ENCODE assay signal across 23 cellular contexts in genomic region chr1:75124510-75124909, GRCh38. TPM values are rescaled to one million over a fixed set of nuclear protein-coding genes. Genes with fewer than 3 reads are reported as not detected.
DNase-seq lines count a peak whose midpoint lies in the region; ATAC-seq, FAIRE-seq and TF ChIP-seq lines count a peak whose summit lies in the region.
"Had no signal": no experiment of that assay in that cellular context is flagged by ENCODE, and none has a peak within 500 bp of the region (broad histone marks: within the 10 kb centered on the region; RNA-seq: fewer than 3 reads in every experiment).

No MANE protein-coding gene starts in this region.

- no peak overlapping the region for H3K27ac Mint-ChIP-seq in stimulated activated naive CD8-positive, alpha-beta T cell treated with anti-CD3 and anti-CD28 coated beads, Interleukin-15, amount 100 ng/mL, for 72 hours
- H3K27ac Mint-ChIP-seq in endodermal cell = no peak overlapping the region
- H3K27ac Mint-ChIP-seq: CD8-positive, alpha-beta memory T cell had no signal

- H2AFZ ChIP-seq in HepG2 (ENCODE audit: low read length) = no peak overlapping the region

- TF ChIP-seq POLR2A in HepG2 (IDR thresholded peaks at IDR 0.05; ENCODE audit: insufficient read depth in 1 of 2, low read depth in 2 of 2, low read length in 2 of 2) (no peak), GM18505 (IDR thresholded peaks at IDR 0.05; ENCODE audit: borderline replicate concordance, extremely low read depth, insufficient read depth, insufficient read length) (no peak)

- no peaks in the 10 kb centered on the region for H4K20me1 ChIP-seq in HepG2 (ENCODE audit: insufficient read depth, low read length)
- H4K20me1 ChIP-seq: BLaER1 treated with 17β-estradiol and CSF1 and Interleukin-3, amounts not matched to agents 10 nM and 100 nM had no signal

- CTCF ChIA-PET in HepG2 (lab: Yijun Ruan, JAX; ENCODE audit: low intra/inter-chr PET ratio, low total read pairs) = no interaction called here

- no peaks in the 10 kb centered on the region for H3K36me3 Mint-ChIP-seq in endodermal cell (ENCODE audit: low read depth)

- no peak overlapping the region for H3K4me3 ChIP-seq in endodermal cell (ENCODE audit: low read length)
- no peak overlapping the region for H3K4me3 ChIP-seq in HepG2 (replicated peaks in 1 of 3; ENCODE audit: insufficient read depth in 1 of 3, low read depth in 2 of 3, low read length in 3 of 3)
- no peak overlapping the region for H3K4me3 ChIP-seq in aorta (ENCODE audit: low read length in 2 of 2)
- no peak overlapping the region for H3K4me3 ChIP-seq in coronary artery
- H3K4me3 ChIP-seq: BLaER1 treated with 17β-estradiol and CSF1 and Interleukin-3, amounts not matched to agents 10 nM and 100 nM had no signal

- H3K4me3 Mint-ChIP-seq in stimulated activated naive CD8-positive, alpha-beta T cell treated with anti-CD3 and anti-CD28 coated beads, Interleukin-15, amount 100 ng/mL, for 72 hours = no peak overlapping the region
- H3K4me3 Mint-ChIP-seq in endodermal cell = no peak overlapping the region
- H3K4me3 Mint-ChIP-seq: CD8-positive, alpha-beta memory T cell had no signal

- H3K9me3 ChIP-seq in endodermal cell (ENCODE audit: control insufficient read depth, low read length) (no peaks in the 10 kb centered on the region), HepG2 (ENCODE audit: low read length) (no peaks in the 10 kb centered on the region), aorta (ENCODE audit: control insufficient read depth, low read length) (peaks cover 5% of the 10 kb centered on the region)

- TF ChIP-seq EP300 in HepG2 (IDR thresholded peaks at IDR 0.05; ENCODE audit: low read depth in 2 of 2, low read length in 2 of 2) (no peak), HepG2 (CRISPR knock-in tag; IDR thresholded peaks at IDR 0.05; ENCODE audit: borderline replicate concordance) (no peak)

- H3K36me3 ChIP-seq in endodermal cell (ENCODE audit: control insufficient read depth, insufficient read depth, low read length) (no peaks in the 10 kb centered on the region), HepG2 (replicated peaks in 1 of 2; ENCODE audit: control insufficient read depth in 1 of 2, insufficient read depth in 2 of 2, low read length in 2 of 2) (no peaks in the 10 kb centered on the region), aorta (ENCODE audit: control insufficient read depth in 1 of 2, insufficient read depth in 2 of 2, low read length in 1 of 2) (no peaks in the 10 kb centered on the region)
- H3K36me3 ChIP-seq: BLaER1 treated with 17β-estradiol and CSF1 and Interleukin-3, amounts not matched to agents 10 nM and 100 nM had no signal

- BruUV-seq in HepG2 (replicated peaks; lab: Mats Ljungman, UMichigan) = no TSS peak

- H3K27me3 Mint-ChIP-seq in stimulated activated naive CD8-positive, alpha-beta T cell treated with anti-CD3 and anti-CD28 coated beads, Interleukin-15, amount 100 ng/mL, for 72 hours = peaks cover 48% of the 10 kb centered on the region
- peaks cover 71% of the 10 kb centered on the region for H3K27me3 Mint-ChIP-seq in endodermal cell (ENCODE audit: insufficient read depth)

- peaks cover 6% of the 10 kb centered on the region for H3K4me1 Mint-ChIP-seq in stimulated activated naive CD8-positive, alpha-beta T cell treated with anti-CD3 and anti-CD28 coated beads, Interleukin-15, amount 100 ng/mL, for 72 hours
- no peaks in the 10 kb centered on the region for H3K4me1 Mint-ChIP-seq in endodermal cell
- H3K4me1 Mint-ChIP-seq: CD8-positive, alpha-beta memory T cell had no signal

- H3K27me3 ChIP-seq in endodermal cell (ENCODE audit: control insufficient read depth, insufficient read depth, low read length, poor library complexity, severe bottlenecking) = peaks cover 61% of the 10 kb centered on the region
- H3K27me3 ChIP-seq in HepG2 (ENCODE audit: control insufficient read depth in 1 of 2, insufficient read depth in 2 of 2, low read length in 2 of 2) = peaks cover 0 to 44% of the 10 kb centered on the region in 2 experiments; a peak in 2 of 5 replicates
- H3K27me3 ChIP-seq in aorta (ENCODE audit: control insufficient read depth in 1 of 2, insufficient read depth in 2 of 2, low read length in 1 of 2) = no peaks in the 10 kb centered on the region
- H3K27me3 ChIP-seq: BLaER1 treated with 17β-estradiol and CSF1 and Interleukin-3, amounts not matched to agents 10 nM and 100 nM had no signal

- H3K27ac ChIP-seq in endodermal cell (ENCODE audit: low read depth, low read length) = no peak overlapping the region
- H3K27ac ChIP-seq in HepG2 (ENCODE audit: extremely low read length, insufficient read depth, low read length) = no peak overlapping the region
- no peak overlapping the region for H3K27ac ChIP-seq in aorta (ENCODE audit: low read depth in 1 of 2, low read length in 2 of 2)
- H3K27ac ChIP-seq in coronary artery = no peak overlapping the region
- H3K27ac ChIP-seq: BLaER1 treated with 17β-estradiol and CSF1 and Interleukin-3, amounts not matched to agents 10 nM and 100 nM; KMS-11 had no signal

- no peaks in the 10 kb centered on the region for H3K79me2 ChIP-seq in HepG2 (ENCODE audit: insufficient read depth, low read length)

- FAIRE-seq in HepG2 (lab: Jason Lieb, UNC) = no peak
- FAIRE-seq: D721Med, G401.6, GM12891, H54 had no signal

- TF ChIP-seq CTCF in endodermal cell (conservative IDR thresholded peaks at IDR 0.05) (peak; percentile 57), HepG2 (CRISPR knock-in tag; IDR thresholded peaks at IDR 0.05) (peak; percentile 62), coronary artery (IDR thresholded peaks at IDR 0.05) (no peak)

- 95 to 99% methylated on average over 17 to 23 of the region's 23 CpGs for WGBS in endodermal cell (ENCODE audit: insufficient coverage in 1 of 2, insufficient read length in 1 of 2), 2 experiments
- WGBS in HepG2 (ENCODE audit: low lambda C conversion rate) = 10% methylated on average over 3 of the region's 23 CpGs
- WGBS in aorta, 2 donors = 26 to 29% methylated on average over 23 of the region's 23 CpGs

- POLR2A ChIA-PET in HepG2 (lab: Yijun Ruan, JAX) = no interaction called here

- DNase-seq in stimulated activated naive CD8-positive, alpha-beta T cell treated with anti-CD3 and anti-CD28 coated beads, Interleukin-15, amount 100 ng/mL, for 72 hours = no peak
- no peak for DNase-seq in stimulated activated naive CD8-positive, alpha-beta T cell treated with anti-CD3 and anti-CD28 coated beads, Interleukin-15, Interleukin-2, amounts not matched to agents 100 U/mL and 50 U/mL, for 24 hours
- DNase-seq in endodermal cell (peak; percentile 85), HepG2 (ENCODE audit: low spot score) (peak; percentile 6), aorta (no peak), coronary artery (ENCODE audit: low spot score) (no peak)
- DNase-seq in activated CD4-positive, alpha-beta T cell treated with anti-CD3 and anti-CD28 coated beads for 1 hour = no peak
- DNase-seq: 8988T; CD8-positive, alpha-beta memory T cell; DMS79; NCI-H1436 treated with DMSO at 0.1 percent for 48 hours; NCI-H2081; NCI-H748 treated with DMSO at 0.1 percent for 48 hours; OCI-M1; RPMI8226 had no signal

- peaks cover 0 to 12% of the 10 kb centered on the region in 2 donors for H3K9me3 Mint-ChIP-seq in stimulated activated naive CD8-positive, alpha-beta T cell treated with anti-CD3 and anti-CD28 coated beads, Interleukin-15, amount 100 ng/mL, for 72 hours
- peaks cover 2% of the 10 kb centered on the region for H3K9me3 Mint-ChIP-seq in endodermal cell

- in situ Hi-C loops in HepG2 (cut with HindIII; ENCODE audit: extremely low pct_ligation_motif_present, low pct_unique_long_range_greater_than_20kb) = no loop called here

- no peak overlapping the region for H3K9ac ChIP-seq in endodermal cell (ENCODE audit: extremely low read depth, low read length, poor library complexity, severe bottlenecking)
- H3K9ac ChIP-seq in HepG2 (ENCODE audit: insufficient read depth, low read depth, low read length) = no peak overlapping the region
- H3K9ac ChIP-seq: BLaER1 treated with 17β-estradiol and CSF1 and Interleukin-3, amounts not matched to agents 10 nM and 100 nM; KMS-11 had no signal

- intact Hi-C loops in HepG2 (cut with micrococcal nuclease; ENCODE audit: unreplicated experiment) (no loop called here), aorta (cut with DNase I) (no loop called here)

- H3K4me1 ChIP-seq in endodermal cell (ENCODE audit: control insufficient read depth, insufficient read depth, low read length) = no peaks in the 10 kb centered on the region
- peaks cover 6% of the 10 kb centered on the region; the same call in 1 of the 2 replicates for H3K4me1 ChIP-seq in HepG2 (ENCODE audit: insufficient read depth, low read length)
- H3K4me1 ChIP-seq in aorta (ENCODE audit: control insufficient read depth in 1 of 2, insufficient read depth in 2 of 2, low read length in 2 of 2) = no peaks in the 10 kb centered on the region
- H3K4me1 ChIP-seq: BLaER1 treated with 17β-estradiol and CSF1 and Interleukin-3, amounts not matched to agents 10 nM and 100 nM had no signal

- TF ChIP-seq RAD21 in HepG2 (CRISPR knock-in tag; IDR thresholded peaks at IDR 0.05) = no peak

- ATAC-seq in stimulated activated naive CD8-positive, alpha-beta T cell treated with anti-CD3 and anti-CD28 coated beads, Interleukin-15, amount 100 ng/mL, for 72 hours = peak; percentile 23
- ATAC-seq in stimulated activated naive CD8-positive, alpha-beta T cell treated with anti-CD3 and anti-CD28 coated beads, Interleukin-15, Interleukin-2, amounts not matched to agents 100 U/mL and 50 U/mL, for 24 hours = no peak
- ATAC-seq in HepG2 (peak; percentile 98), aorta (ENCODE audit: low FRiP score) (peak; percentile 38), GM18505 (IDR thresholded peaks at IDR 0.05; ENCODE audit: unreplicated experiment) (no peak)

- H3K4me2 ChIP-seq in HepG2 (ENCODE audit: low read depth, low read length) = no peak overlapping the region
- H3K4me2 ChIP-seq: BLaER1 treated with 17β-estradiol and CSF1 and Interleukin-3, amounts not matched to agents 10 nM and 100 nM; KMS-11 had no signal

RNA-seq across cellular contexts. Expression of gene LHX8, which starts 9.7 kb away (rescaled TPM):
- total RNA-seq in endodermal cell (not detected), HepG2 (2016; rRNA removed; fragmentation: Illumina TruSeq; extraction: Trizol) (not detected in 2 replicates), aorta (not detected)
- polyA plus RNA-seq in endodermal cell (2013, experiment 1 of 2) = 0.85 TPM
- polyA plus RNA-seq in endodermal cell (2013, experiment 2 of 2) = 1.1 TPM
- not detected in 2 replicates for total RNA-seq in HepG2 (2016; cell fraction: cytosol; rRNA removed; fragmentation: Illumina TruSeq; extraction: Trizol; ENCODE audit: low read depth)
- total RNA-seq in HepG2 (2016; cell fraction: insoluble cytoplasmic fraction; rRNA removed; fragmentation: Illumina TruSeq; extraction: Trizol) = not detected in 2 replicates
- total RNA-seq in HepG2 (2016; cell fraction: membrane; rRNA removed; fragmentation: Illumina TruSeq; extraction: Trizol) = not detected in 2 replicates
- not detected in 2 replicates for total RNA-seq in HepG2 (2016; cell fraction: nucleus; rRNA removed; fragmentation: Illumina TruSeq; extraction: Trizol)
- polyA plus RNA-seq in HepG2 (2011; rRNA removed) (not detected in 2 replicates), aorta (not detected)
- not detected in 2 replicates for polyA plus RNA-seq in HepG2 (2011; cell fraction: cytosol; rRNA removed)
- not detected in 2 replicates for polyA plus RNA-seq in HepG2 (2011; cell fraction: nucleus; rRNA removed)
- not detected in 2 replicates for polyA plus RNA-seq in HepG2 (2012)
- not detected in 2 replicates for polyA plus RNA-seq in HepG2 (2016; cell fraction: cytosol; fragmentation: Illumina TruSeq; extraction: Trizol; ENCODE audit: low read depth)
- polyA plus RNA-seq in HepG2 (2016; cell fraction: insoluble cytoplasmic fraction; fragmentation: Illumina TruSeq; extraction: Trizol; ENCODE audit: low read depth) = not detected in 2 replicates
- not detected in 2 replicates for polyA plus RNA-seq in HepG2 (2016; cell fraction: membrane; fragmentation: Illumina TruSeq; extraction: Trizol; ENCODE audit: low read depth)
- not detected in 2 replicates for polyA plus RNA-seq in HepG2 (2016; cell fraction: nucleus; fragmentation: Illumina TruSeq; extraction: Trizol; ENCODE audit: insufficient read depth, low read depth)
- not detected in 2 replicates for polyA minus RNA-seq in HepG2 (2011; rRNA and poly(A)+ RNA removed; ENCODE audit: low replicate concordance)
- polyA minus RNA-seq in HepG2 (2011; cell fraction: cytosol; rRNA and poly(A)+ RNA removed) = not detected in 2 replicates
- polyA minus RNA-seq in HepG2 (2011; cell fraction: nucleus; rRNA and poly(A)+ RNA removed) = not detected in 2 replicates
- total RNA-seq: CD8-positive, alpha-beta memory T cell; NCI-H460 had no signal
- polyA plus RNA-seq: CD8-positive, alpha-beta memory T cell had no signal

Comparison
In these comparisons a context has a peak if more than half of its experiments do, and no peak if none do; other contexts are left out.
1. ATAC-seq: peak in stimulated activated naive CD8-positive, alpha-beta T cell treated with anti-CD3 and anti-CD28 coated beads, Interleukin-15, amount 100 ng/mL, for 72 hours (single experiment), HepG2 (single experiment) and aorta (single experiment); none in stimulated activated naive CD8-positive, alpha-beta T cell treated with anti-CD3 and anti-CD28 coated beads, Interleukin-15, Interleukin-2, amounts not matched to agents 100 U/mL and 50 U/mL, for 24 hours (single experiment) and GM18505 (single experiment).
2. DNase-seq: peak in endodermal cell (single experiment) and HepG2 (single experiment); none in stimulated activated naive CD8-positive, alpha-beta T cell treated with anti-CD3 and anti-CD28 coated beads, Interleukin-15, amount 100 ng/mL, for 72 hours (0 of 2), stimulated activated naive CD8-positive, alpha-beta T cell treated with anti-CD3 and anti-CD28 coated beads, Interleukin-15, Interleukin-2, amounts not matched to agents 100 U/mL and 50 U/mL, for 24 hours (single experiment), aorta (0 of 2), coronary artery (single experiment) and activated CD4-positive, alpha-beta T cell treated with anti-CD3 and anti-CD28 coated beads for 1 hour (single experiment).